Comparison of ENCODE assay signal across 2 cellular contexts in genomic region chrX:71082778-71083177, GRCh38.
TF ChIP-seq lines count a peak whose summit lies in the region.

No MANE protein-coding gene starts in this region.

TF ChIP-seq in A549, 52 proteins besides CTCF, POLR2A, EP300 and RAD21:
- TF ChIP-seq MAZ (IDR thresholded peaks at IDR 0.05; ENCODE audit: borderline replicate concordance, low read depth, low read length) (no peak), POLR2AphosphoS2 (conservative IDR thresholded peaks at IDR 0.05; ENCODE audit: low read length) (no peak), MYC (IDR thresholded peaks at IDR 0.05; ENCODE audit: borderline replicate concordance, low read length) (no peak), FOSB (CRISPR knock-in tag; IDR thresholded peaks at IDR 0.05) (no peak), NFE2L2 (conservative IDR thresholded peaks at IDR 0.05; ENCODE audit: low read length) (no peak), FOSL2 (IDR thresholded peaks at IDR 0.05) (no peak), FOSL2 (CRISPR knock-in tag; IDR thresholded peaks at IDR 0.05) (no peak), RNF2 (IDR thresholded peaks at IDR 0.05; ENCODE audit: borderline replicate concordance, low read depth) (no peak), HMGXB4 (CRISPR knock-in tag; IDR thresholded peaks at IDR 0.05; ENCODE audit: borderline replicate concordance) (no peak), TFCP2L1 (CRISPR knock-in tag; IDR thresholded peaks at IDR 0.05) (no peak), SREBF2 (IDR thresholded peaks at IDR 0.05) (no peak)
- TF ChIP-seq, protein P1, sequence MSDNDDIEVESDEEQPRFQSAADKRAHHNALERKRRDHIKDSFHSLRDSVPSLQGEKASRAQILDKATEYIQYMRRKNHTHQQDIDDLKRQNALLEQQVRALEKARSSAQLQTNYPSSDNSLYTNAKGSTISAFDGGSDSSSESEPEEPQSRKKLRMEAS (IDR thresholded peaks at IDR 0.05): no peak
- TF ChIP-seq, protein P2, sequence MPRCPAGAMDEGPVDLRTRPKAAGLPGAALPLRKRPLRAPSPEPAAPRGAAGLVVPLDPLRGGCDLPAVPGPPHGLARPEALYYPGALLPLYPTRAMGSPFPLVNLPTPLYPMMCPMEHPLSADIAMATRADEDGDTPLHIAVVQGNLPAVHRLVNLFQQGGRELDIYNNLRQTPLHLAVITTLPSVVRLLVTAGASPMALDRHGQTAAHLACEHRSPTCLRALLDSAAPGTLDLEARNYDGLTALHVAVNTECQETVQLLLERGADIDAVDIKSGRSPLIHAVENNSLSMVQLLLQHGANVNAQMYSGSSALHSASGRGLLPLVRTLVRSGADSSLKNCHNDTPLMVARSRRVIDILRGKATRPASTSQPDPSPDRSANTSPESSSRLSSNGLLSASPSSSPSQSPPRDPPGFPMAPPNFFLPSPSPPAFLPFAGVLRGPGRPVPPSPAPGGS (IDR thresholded peaks at IDR 0.05): no peak

TF ChIP-seq in HEK293T, 16 proteins besides CTCF, POLR2A, EP300 and RAD21:
- TF ChIP-seq ZNF384 (IDR thresholded peaks at IDR 0.05) (no peak), PKNOX1 (IDR thresholded peaks at IDR 0.05) (peak; percentile 15; the same call in 1 of the 2 replicates)
